1 cellular context compared by ENCODE assay signal in the genomic region with DNA sequence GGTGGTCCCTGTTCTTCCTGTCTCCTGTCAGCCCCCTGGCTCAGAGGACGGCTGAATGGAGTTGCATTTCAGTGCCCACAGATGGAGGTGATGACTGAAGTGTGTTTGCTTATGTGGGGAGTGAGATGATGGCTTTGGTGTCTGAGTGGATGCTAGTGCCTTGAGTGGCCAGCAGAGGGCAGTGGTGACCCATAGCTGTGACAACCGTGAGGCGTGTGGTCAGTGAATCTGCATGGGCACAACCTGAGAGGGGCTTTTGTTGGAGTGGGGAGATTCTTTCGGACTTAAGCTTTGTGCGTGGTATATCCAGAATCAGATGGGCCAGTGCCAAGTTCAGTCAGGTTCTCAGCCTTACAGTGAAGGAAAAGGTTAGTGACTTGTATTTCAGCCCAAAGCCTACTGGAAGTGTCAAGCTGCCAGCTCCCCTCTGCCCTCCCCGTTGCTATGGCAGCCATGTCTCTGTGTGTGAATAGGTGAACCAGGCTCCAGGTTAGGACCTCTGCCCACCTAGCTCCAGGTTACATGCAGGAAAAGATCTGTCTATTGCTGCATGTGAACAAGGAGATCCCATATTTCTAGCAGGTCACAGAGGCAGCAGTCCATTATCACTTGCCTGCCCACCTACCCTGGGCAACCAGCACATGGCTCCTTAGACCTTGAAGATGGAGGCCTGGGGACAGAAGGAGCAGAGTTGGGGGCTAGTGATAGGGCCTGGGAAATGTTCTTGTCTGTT.
TF ChIP-seq lines count a peak whose summit lies in the region.

No MANE protein-coding gene starts in this region.

TF ChIP-seq in HEK293, 187 proteins besides CTCF, POLR2A, EP300 and RAD21 (continued from another document):
- TF ChIP-seq BCL6B (tag by site-specific recombination; IDR thresholded peaks at IDR 0.05) (no peak), ZNF391 (tag by site-specific recombination; IDR thresholded peaks at IDR 0.05; ENCODE audit: borderline replicate concordance, low read depth) (no peak), ZNF660 (tag by site-specific recombination; IDR thresholded peaks at IDR 0.05) (peak; percentile 79), ZXDB (tag by site-specific recombination; IDR thresholded peaks at IDR 0.05) (0 out of 2 replicates have a peak, but pooled peaks have one; percentile 36), ZBTB17 (tag by site-specific recombination; IDR thresholded peaks at IDR 0.05) (peak; percentile 72), GLIS2 (tag by site-specific recombination; IDR thresholded peaks at IDR 0.05) (no peak), MYNN (tag by site-specific recombination; IDR thresholded peaks at IDR 0.05; ENCODE audit: borderline replicate concordance) (peak; percentile 89)
- TF ChIP-seq, protein P1, sequence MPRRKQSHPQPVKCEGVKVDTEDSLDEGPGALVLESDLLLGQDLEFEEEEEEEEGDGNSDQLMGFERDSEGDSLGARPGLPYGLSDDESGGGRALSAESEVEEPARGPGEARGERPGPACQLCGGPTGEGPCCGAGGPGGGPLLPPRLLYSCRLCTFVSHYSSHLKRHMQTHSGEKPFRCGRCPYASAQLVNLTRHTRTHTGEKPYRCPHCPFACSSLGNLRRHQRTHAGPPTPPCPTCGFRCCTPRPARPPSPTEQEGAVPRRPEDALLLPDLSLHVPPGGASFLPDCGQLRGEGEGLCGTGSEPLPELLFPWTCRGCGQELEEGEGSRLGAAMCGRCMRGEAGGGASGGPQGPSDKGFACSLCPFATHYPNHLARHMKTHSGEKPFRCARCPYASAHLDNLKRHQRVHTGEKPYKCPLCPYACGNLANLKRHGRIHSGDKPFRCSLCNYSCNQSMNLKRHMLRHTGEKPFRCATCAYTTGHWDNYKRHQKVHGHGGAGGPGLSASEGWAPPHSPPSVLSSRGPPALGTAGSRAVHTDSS (tag by site-specific recombination; IDR thresholded peaks at IDR 0.05), result no peak
